Comparison of ENCODE assay signal across 1 cellular context in the genomic region with DNA sequence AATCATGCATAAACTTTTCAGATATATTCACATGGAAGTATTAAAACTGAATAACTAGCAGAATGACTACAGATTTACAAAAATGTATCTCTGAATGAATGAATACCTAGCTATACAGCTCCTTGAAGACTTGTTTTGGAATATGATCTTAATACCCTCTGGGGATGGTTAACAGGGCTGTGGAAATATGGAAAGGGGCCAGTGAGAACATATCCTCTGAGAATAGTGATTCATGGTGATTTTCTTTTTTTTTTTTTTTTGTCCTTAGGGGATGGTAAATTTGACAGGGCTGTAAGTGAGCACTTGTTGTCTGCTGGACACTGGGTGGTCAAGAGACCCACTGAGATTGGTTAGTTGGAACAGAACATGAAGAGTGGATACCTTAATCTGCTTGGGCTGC.
TF ChIP-seq lines count a peak whose summit lies in the region.

No MANE protein-coding gene starts in this region.

TF ChIP-seq in IMR-90, 13 proteins besides CTCF, POLR2A, EP300 and RAD21:
- no peak for TF ChIP-seq NFE2L2 (IDR thresholded peaks at IDR 0.05; ENCODE audit: low read depth, low read length)
- no peak for TF ChIP-seq MAFK (IDR thresholded peaks at IDR 0.05; ENCODE audit: low read depth, low read length)
- TF ChIP-seq, protein P1, sequence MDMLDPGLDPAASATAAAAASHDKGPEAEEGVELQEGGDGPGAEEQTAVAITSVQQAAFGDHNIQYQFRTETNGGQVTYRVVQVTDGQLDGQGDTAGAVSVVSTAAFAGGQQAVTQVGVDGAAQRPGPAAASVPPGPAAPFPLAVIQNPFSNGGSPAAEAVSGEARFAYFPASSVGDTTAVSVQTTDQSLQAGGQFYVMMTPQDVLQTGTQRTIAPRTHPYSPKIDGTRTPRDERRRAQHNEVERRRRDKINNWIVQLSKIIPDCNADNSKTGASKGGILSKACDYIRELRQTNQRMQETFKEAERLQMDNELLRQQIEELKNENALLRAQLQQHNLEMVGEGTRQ (IDR thresholded peaks at IDR 0.05; ENCODE audit: low read depth, low read length), result no peak
